9 cellular contexts compared by ENCODE assay signal in the genomic region with DNA sequence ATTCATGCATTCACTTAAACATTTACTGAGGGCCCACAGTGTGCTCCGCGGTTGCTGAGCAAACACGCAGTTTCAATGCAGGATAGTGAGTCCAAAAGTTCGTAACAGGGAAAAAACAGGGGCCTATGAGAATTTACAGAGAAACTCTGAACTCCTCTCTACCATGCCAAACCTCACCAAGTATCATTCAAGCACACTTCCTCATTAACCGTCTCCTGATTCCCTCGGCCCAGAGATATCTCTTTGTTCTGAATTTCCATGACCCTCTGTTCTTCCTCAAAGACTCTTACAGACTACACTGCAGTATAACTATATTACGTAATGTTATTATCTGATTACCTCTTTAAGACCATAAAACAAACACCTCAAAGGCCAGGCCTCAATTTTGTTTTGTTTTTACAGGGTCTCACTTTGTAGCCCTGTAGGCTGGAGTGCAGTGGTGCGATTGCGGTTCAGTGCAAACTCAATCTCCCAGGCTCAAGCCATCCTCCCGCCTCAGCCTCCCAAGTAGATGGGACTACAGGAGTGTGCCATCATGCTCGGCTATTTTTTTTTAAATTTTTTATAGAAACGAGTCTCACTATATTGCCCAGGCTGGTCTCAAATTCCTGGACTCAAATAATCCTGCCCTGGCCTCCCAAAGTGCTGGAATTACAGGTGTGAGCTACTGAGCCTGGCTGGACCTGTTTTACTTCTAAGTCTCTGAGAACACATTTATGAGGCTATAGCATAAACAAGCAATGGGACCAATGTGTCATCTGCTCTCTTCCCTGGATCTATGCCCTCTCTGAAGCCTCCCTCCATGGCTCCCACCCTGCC. TPM values are rescaled to one million over a fixed set of nuclear protein-coding genes. Genes with fewer than 3 reads are reported as not detected.
DNase-seq lines count a peak whose midpoint lies in the region; ATAC-seq and TF ChIP-seq lines count a peak whose summit lies in the region.
"Had no signal": no experiment of that assay in that cellular context is flagged by ENCODE, and none has a peak within 500 bp of the region (broad histone marks: within the 10 kb centered on the region; RNA-seq: fewer than 3 reads in every experiment).

No MANE protein-coding gene starts in this region.

- ATAC-seq in IMR-90 (ENCODE audit: low read depth) (no peak), lower lobe of right lung (no peak), HG02763 (IDR thresholded peaks at IDR 0.05; ENCODE audit: unreplicated experiment) (no peak), GM18505 (IDR thresholded peaks at IDR 0.05; ENCODE audit: unreplicated experiment) (no peak)
- no peak for ATAC-seq in activated CD8-positive, alpha-beta T cell treated with anti-CD3 and anti-CD28 coated beads, Interleukin-2, amount 10 ng/mL, durations not matched to agents 7 days and 5 days

- no peak overlapping the region for H2BK5ac ChIP-seq in IMR-90 (ENCODE audit: low read depth, low read length, poor library complexity, severe bottlenecking)

- H2BK120ac ChIP-seq in IMR-90 (ENCODE audit: low read depth, low read length) = no peak overlapping the region

- H4K20me1 ChIP-seq in IMR-90 (ENCODE audit: insufficient read depth, low read length) = no peaks in the 10 kb centered on the region

- H3K4me3 ChIP-seq in IMR-90 (ENCODE audit: insufficient read depth, low read depth, low read length) = no peak overlapping the region
- peak overlapping the region; percentile 43 for H3K4me3 ChIP-seq in lower lobe of right lung
- H3K4me3 ChIP-seq in adrenal gland = peak overlapping the region in 1 of 4 donors; percentile 23

- BruUV-seq in IMR-90 (replicated peaks; lab: Mats Ljungman, UMichigan) = no TSS peak

- H3K4me1 ChIP-seq in IMR-90 (ENCODE audit: control insufficient read depth, insufficient read depth, low read length) = peaks cover 12% of the 10 kb centered on the region
- H3K4me1 ChIP-seq in lower lobe of right lung = peaks cover 55% of the 10 kb centered on the region
- peaks cover 11 to 47% of the 10 kb centered on the region in 2 donors for H3K4me1 ChIP-seq in adrenal gland (replicated peaks in 1 of 2)

- no peaks in the 10 kb centered on the region for H3K27me3 Mint-ChIP-seq in activated CD8-positive, alpha-beta T cell treated with anti-CD3 and anti-CD28 coated beads, Interleukin-2, amount 10 ng/mL, durations not matched to agents 7 days and 5 days (ENCODE audit: low read depth)

- no peak overlapping the region for H3K4ac ChIP-seq in IMR-90 (ENCODE audit: low read depth, low read length)

- H3K9me3 Mint-ChIP-seq in activated CD8-positive, alpha-beta T cell treated with anti-CD3 and anti-CD28 coated beads, Interleukin-2, amount 10 ng/mL, durations not matched to agents 7 days and 5 days (ENCODE audit: insufficient read depth) = no peaks in the 10 kb centered on the region

- DNase-seq in CD1c-positive myeloid dendritic cell (ENCODE audit: extremely low spot score) = peak; percentile 55
- DNase-seq in IMR-90 = no peak
- no peak for DNase-seq in activated CD8-positive, alpha-beta T cell treated with anti-CD3 and anti-CD28 coated beads, Interleukin-2, amount 10 ng/mL, durations not matched to agents 7 days and 5 days
- no peak for DNase-seq in lower lobe of right lung
- DNase-seq in adrenal gland = no peak
- DNase-seq in NCI-H226 = no peak
- DNase-seq: activated CD4-positive, alpha-beta T cell treated with anti-CD3 and anti-CD28 coated beads, Interleukin-2, amount 50 U/mL, for 1 hour had no signal

- H3K18ac ChIP-seq in IMR-90 (ENCODE audit: low read depth, low read length) = no peak overlapping the region

- peaks cover 31 to 64% of the 10 kb centered on the region in 2 experiments for H3K79me1 ChIP-seq in IMR-90 (ENCODE audit: low read depth in 1 of 2, low read length in 2 of 2)

- in situ Hi-C loops in IMR-90 (cut with MboI; ENCODE audit: low sequenced_read_pairs) = no loop called here

- peak overlapping the region; percentile 83 for H3K27ac Mint-ChIP-seq in activated CD8-positive, alpha-beta T cell treated with anti-CD3 and anti-CD28 coated beads, Interleukin-2, amount 10 ng/mL, durations not matched to agents 7 days and 5 days

- no peak overlapping the region for H2AK5ac ChIP-seq in IMR-90 (ENCODE audit: low read depth, low read length)

- no peak overlapping the region for H3K4me2 ChIP-seq in IMR-90 (ENCODE audit: low read depth, low read length)

- peaks cover 40% of the 10 kb centered on the region for H3K36me3 Mint-ChIP-seq in activated CD8-positive, alpha-beta T cell treated with anti-CD3 and anti-CD28 coated beads, Interleukin-2, amount 10 ng/mL, durations not matched to agents 7 days and 5 days (ENCODE audit: low read depth)

- H3K36me3 ChIP-seq in IMR-90 (ENCODE audit: control insufficient read depth, insufficient read depth, low read length) = peaks cover 12% of the 10 kb centered on the region
- peaks cover 34% of the 10 kb centered on the region for H3K36me3 ChIP-seq in lower lobe of right lung
- H3K36me3 ChIP-seq in adrenal gland (replicated peaks in 1 of 2) = peaks cover 0 to 28% of the 10 kb centered on the region in 2 donors

- no peak overlapping the region for H2AFZ ChIP-seq in IMR-90 (replicated peaks; ENCODE audit: low read length, poor library complexity)

- no peak overlapping the region for H3K56ac ChIP-seq in IMR-90 (ENCODE audit: extremely low read depth, insufficient read depth, low read length)

- WGBS in IMR-90 (ENCODE audit: extremely low coverage in 2 of 2, insufficient read length in 1 of 2), 2 experiments = 80% methylated on average over 1 of the region's 12 CpGs; no CpG with 5 or more reads in 1 of the 2 experiments
- WGBS in adrenal gland, 4 donors = 75 to 81% (median 76%) methylated on average over 12 of the region's 12 CpGs

- no peak overlapping the region for H4K8ac ChIP-seq in IMR-90 (ENCODE audit: low read depth in 2 of 2, low read length in 2 of 2)

- dilution Hi-C loops in IMR-90 (cut with HindIII; ENCODE audit: low sequenced_read_pairs, unreplicated experiment) = no loop called here

- peaks cover 71% of the 10 kb centered on the region for H3K4me1 Mint-ChIP-seq in activated CD8-positive, alpha-beta T cell treated with anti-CD3 and anti-CD28 coated beads, Interleukin-2, amount 10 ng/mL, durations not matched to agents 7 days and 5 days (ENCODE audit: low read depth)

- no peak overlapping the region for H4K91ac ChIP-seq in IMR-90 (ENCODE audit: insufficient read depth, low read depth, low read length)

- H3K9ac ChIP-seq in IMR-90 (ENCODE audit: low read depth, low read length) = no peak overlapping the region

- peak overlapping the region; percentile 62 for H3K4me3 Mint-ChIP-seq in activated CD8-positive, alpha-beta T cell treated with anti-CD3 and anti-CD28 coated beads, Interleukin-2, amount 10 ng/mL, durations not matched to agents 7 days and 5 days

- no peak overlapping the region for H2AK9ac ChIP-seq in IMR-90 (replicated peaks; ENCODE audit: low read depth, low read length, poor library complexity)

- H2BK20ac ChIP-seq in IMR-90 (ENCODE audit: low read depth, low read length) = no peak overlapping the region

- intact Hi-C loops in IMR-90 (cut with micrococcal nuclease) = no loop called here
- intact Hi-C loops in lower lobe of right lung (cut with DNase I) = no loop called here
- intact Hi-C loops in adrenal gland (cut with DNase I) = no loop called here

- no peak overlapping the region for H3K23ac ChIP-seq in IMR-90 (ENCODE audit: low read depth, low read length)

- no peak for TF ChIP-seq RAD21 in IMR-90 (IDR thresholded peaks at IDR 0.05; ENCODE audit: low read length)

- H3K27me3 ChIP-seq in IMR-90 (ENCODE audit: control insufficient read depth, insufficient read depth, low read length) (no peaks in the 10 kb centered on the region), lower lobe of right lung (ENCODE audit: low read depth) (no peaks in the 10 kb centered on the region), adrenal gland (no peaks in the 10 kb centered on the region)

- CTCF ChIA-PET in IMR-90 (lab: Yijun Ruan, JAX) = no interaction called here
- CTCF ChIA-PET in activated CD8-positive, alpha-beta T cell treated with anti-CD3 and anti-CD28 coated beads, Interleukin-2, amount 10 ng/mL, durations not matched to agents 7 days and 5 days (lab: Charles Lee) = interaction anchor here (1.1 to 5.1 kb wide), 10 partner anchors 12 to 186 kb away, joined by 3 to 29 read pairs (median 6); no protein-coding TSS in a partner anchor

- POLR2A ChIA-PET in IMR-90 (lab: Charles Lee; ENCODE audit: unreplicated experiment) = no interaction called here
- POLR2A ChIA-PET in activated CD8-positive, alpha-beta T cell treated with anti-CD3 and anti-CD28 coated beads, Interleukin-2, amount 10 ng/mL, durations not matched to agents 7 days and 5 days (lab: Charles Lee) = interaction anchor here (1.8 to 4.2 kb wide), 3 partner anchors 24 to 50 kb away, joined by 6 to 25 read pairs (median 8); a partner anchor contains a TSS

- no peak for TF ChIP-seq POLR2A in IMR-90 (IDR thresholded peaks at IDR 0.05; ENCODE audit: low read depth, low read length)
- no peak for TF ChIP-seq POLR2A in adrenal gland (IDR thresholded peaks at IDR 0.05)
- no peak for TF ChIP-seq POLR2A in GM18505 (IDR thresholded peaks at IDR 0.05; ENCODE audit: borderline replicate concordance, extremely low read depth, insufficient read depth, insufficient read length)

- no peak overlapping the region for H3K14ac ChIP-seq in IMR-90 (replicated peaks; ENCODE audit: low read depth, low read length)

- H4K5ac ChIP-seq in IMR-90 (ENCODE audit: low read depth, low read length) = no peak overlapping the region

- no peak for TF ChIP-seq CTCF in IMR-90 (conservative IDR thresholded peaks at IDR 0.05; ENCODE audit: low read depth, low read length)
- no peak for TF ChIP-seq CTCF in lower lobe of right lung (IDR thresholded peaks at IDR 0.05)
- no peak for TF ChIP-seq CTCF in adrenal gland (IDR thresholded peaks at IDR 0.05)

- no peaks in the 10 kb centered on the region for H3K9me3 ChIP-seq in IMR-90 (ENCODE audit: control insufficient read depth, insufficient read depth, low read length)
- H3K9me3 ChIP-seq in lower lobe of right lung = no peaks in the 10 kb centered on the region
- H3K9me3 ChIP-seq in adrenal gland (replicated peaks in 1 of 3) = no peaks in the 10 kb centered on the region

- no peak overlapping the region for H2BK15ac ChIP-seq in IMR-90 (ENCODE audit: low read depth, low read length)

- H3K9me1 ChIP-seq in IMR-90 (ENCODE audit: insufficient read depth, low read length) = peaks cover 3% of the 10 kb centered on the region; the same call in 1 of the 2 replicates

- H3K27ac ChIP-seq in IMR-90 (ENCODE audit: insufficient read depth, low read length) (no peak overlapping the region), lower lobe of right lung (peak overlapping the region; percentile 60), adrenal gland (peak overlapping the region in 1 of 5 donors; percentile 40)

RNA-seq across cellular contexts. Expression of a gene that starts 3.6 kb away (rescaled TPM):
- 15.8 and 18.1 TPM in 2 replicates for total RNA-seq in IMR-90 (2012; rRNA removed)
- polyA plus RNA-seq in IMR-90 (2012; rRNA removed) = 19.0 and 19.5 TPM in 2 replicates
- 7.0 and 11.5 TPM in 2 replicates for polyA plus RNA-seq in IMR-90 (2012; cell fraction: cytosol; rRNA removed)
- polyA plus RNA-seq in IMR-90 (2012; cell fraction: nucleus; rRNA removed; ENCODE audit: low replicate concordance) = 44.9 and 55.6 TPM in 2 replicates
- 10 to 100 TPM; 32.2 to 34.6 TPM for total RNA-seq in activated CD8-positive, alpha-beta T cell treated with anti-CD3 and anti-CD28 coated beads, Interleukin-2, amount 10 ng/mL, durations not matched to agents 7 days and 5 days
- total RNA-seq in lower lobe of right lung = 39.8 TPM
- 10 to 100 TPM; 23.7 to 38.6 (median 32.6) TPM for total RNA-seq in adrenal gland
- polyA plus RNA-seq in adrenal gland = 10 to 100 TPM; 19.9 to 38.5 (median 26.0) TPM

RNA-seq across cellular contexts. Expression of a gene that starts 3.7 kb away (rescaled TPM):
- total RNA-seq in IMR-90 (2012; rRNA removed) = 24.0 and 28.6 TPM in 2 replicates
- 15.7 and 18.3 TPM in 2 replicates for polyA plus RNA-seq in IMR-90 (2012; rRNA removed)
- 3.6 and 16.7 TPM in 2 replicates for polyA plus RNA-seq in IMR-90 (2012; cell fraction: cytosol; rRNA removed)
- 1.9 and 12.8 TPM in 2 replicates for polyA plus RNA-seq in IMR-90 (2012; cell fraction: nucleus; rRNA removed; ENCODE audit: low replicate concordance)
- total RNA-seq in activated CD8-positive, alpha-beta T cell treated with anti-CD3 and anti-CD28 coated beads, Interleukin-2, amount 10 ng/mL, durations not matched to agents 7 days and 5 days = 10 to 100 TPM; 21.6 to 22.6 TPM
- total RNA-seq in lower lobe of right lung = 18.1 TPM
- 100 to 1,000 TPM in 1 of 8 donors, 10 to 100 TPM in 7; 11.8 to 261 (median 17.1) TPM for total RNA-seq in adrenal gland
- polyA plus RNA-seq in adrenal gland = 10 to 100 TPM; 10.3 to 18.2 (median 10.5) TPM

RNA-seq across cellular contexts. Expression of a gene that starts 32.3 kb away (rescaled TPM):
- total RNA-seq in IMR-90 (2012; rRNA removed) (37.5 and 43.2 TPM in 2 replicates), lower lobe of right lung (28.4 TPM), adrenal gland (10 to 100 TPM; 25.0 to 73.3 (median 37.2) TPM)
- polyA plus RNA-seq in IMR-90 (2012; rRNA removed) (22.5 and 23.6 TPM in 2 replicates), adrenal gland (10 to 100 TPM; 28.8 to 38.3 (median 32.2) TPM)
- 16.0 and 16.7 TPM in 2 replicates for polyA plus RNA-seq in IMR-90 (2012; cell fraction: cytosol; rRNA removed)
- 35.1 and 48.4 TPM in 2 replicates for polyA plus RNA-seq in IMR-90 (2012; cell fraction: nucleus; rRNA removed; ENCODE audit: low replicate concordance)
- total RNA-seq in activated CD8-positive, alpha-beta T cell treated with anti-CD3 and anti-CD28 coated beads, Interleukin-2, amount 10 ng/mL, durations not matched to agents 7 days and 5 days = 10 to 100 TPM; 56.2 to 57.7 TPM

RNA-seq across cellular contexts. Expression of a gene that starts 50.9 kb away (rescaled TPM):
- total RNA-seq in IMR-90 (2012; rRNA removed) = 1.1 and 1.3 TPM in 2 replicates
- polyA plus RNA-seq in IMR-90 (2012; rRNA removed) = 1.3 and 1.4 TPM in 2 replicates
- polyA plus RNA-seq in IMR-90 (2012; cell fraction: cytosol; rRNA removed) = 0.71 and 1.7 TPM in 2 replicates
- polyA plus RNA-seq in IMR-90 (2012; cell fraction: nucleus; rRNA removed; ENCODE audit: low replicate concordance) = 0.63 and 1.0 TPM in 2 replicates
- total RNA-seq in activated CD8-positive, alpha-beta T cell treated with anti-CD3 and anti-CD28 coated beads, Interleukin-2, amount 10 ng/mL, durations not matched to agents 7 days and 5 days = 10 to 100 TPM in 1 of 2 experiments, 1 to 10 TPM in 1; 9.2 to 10.0 TPM
- total RNA-seq in lower lobe of right lung = 1.5 TPM
- total RNA-seq in adrenal gland = 1 to 10 TPM in 1 of 8 donors, under 1 TPM in 7; 0.06 to 1.7 (median 0.54) TPM
- polyA plus RNA-seq in adrenal gland = under 1 TPM; 0.17 to 0.84 (median 0.40) TPM
